Comparison of ENCODE assay signal across 16 cellular contexts in genomic region chr10:95277614-95278013, GRCh38. TPM values are rescaled to one million over a fixed set of nuclear protein-coding genes. Genes with fewer than 3 reads are reported as not detected.
DNase-seq lines count a peak whose midpoint lies in the region; ATAC-seq and TF ChIP-seq lines count a peak whose summit lies in the region.
"Had no signal": no experiment of that assay in that cellular context is flagged by ENCODE, and none has a peak within 500 bp of the region (broad histone marks: within the 10 kb centered on the region; RNA-seq: fewer than 3 reads in every experiment).

No MANE protein-coding gene starts in this region.

- ATAC-seq in HG03565 (IDR thresholded peaks at IDR 0.05; ENCODE audit: unreplicated experiment) = no peak
- ATAC-seq: activated CD4-positive, alpha-beta T cell treated with anti-CD3 and anti-CD28 coated beads for 36 hours had no signal

- no peaks in the 10 kb centered on the region; the same call in 1 of the 2 replicates for H3K27me3 Mint-ChIP-seq in HFFc6 (ENCODE audit: insufficient read depth)
- peaks cover 2% of the 10 kb centered on the region for H3K27me3 Mint-ChIP-seq in endothelial cell (ENCODE audit: unreplicated experiment)
- H3K27me3 Mint-ChIP-seq: activated CD4-positive, alpha-beta T cell treated with anti-CD3 and anti-CD28 coated beads for 36 hours had no signal

- peak overlapping the region; percentile 88 for H3K27ac Mint-ChIP-seq in HFFc6
- H3K27ac Mint-ChIP-seq in endothelial cell (ENCODE audit: unreplicated experiment) = peak overlapping the region; percentile 50
- H3K27ac Mint-ChIP-seq: activated CD4-positive, alpha-beta T cell treated with anti-CD3 and anti-CD28 coated beads for 36 hours; CD4-positive, CD25-positive, alpha-beta regulatory T cell had no signal

- no peak overlapping the region for H3K4me3 Mint-ChIP-seq in HFFc6
- H3K4me3 Mint-ChIP-seq in endothelial cell (ENCODE audit: unreplicated experiment) = no peak overlapping the region
- H3K4me3 Mint-ChIP-seq: activated CD4-positive, alpha-beta T cell treated with anti-CD3 and anti-CD28 coated beads for 36 hours; CD4-positive, CD25-positive, alpha-beta regulatory T cell had no signal

- H3K4me1 ChIP-seq in muscle layer of duodenum (ENCODE audit: control insufficient read depth in 1 of 2, insufficient read depth in 2 of 2, low read length in 2 of 2) (peaks cover 9 to 13% of the 10 kb centered on the region in 2 donors), thyroid gland (peaks cover 27 to 86% of the 10 kb centered on the region in 2 donors)

- intact Hi-C loops in thyroid gland (cut with DNase I) = no loop called here

- H3K36me3 Mint-ChIP-seq in HFFc6 (ENCODE audit: low read depth) (peaks cover 12% of the 10 kb centered on the region), endothelial cell (ENCODE audit: low read depth, unreplicated experiment) (peaks cover 3% of the 10 kb centered on the region)
- H3K36me3 Mint-ChIP-seq: CD4-positive, CD25-positive, alpha-beta regulatory T cell had no signal

- H3K9me3 Mint-ChIP-seq in HFFc6 (no peaks in the 10 kb centered on the region), endothelial cell (ENCODE audit: unreplicated experiment) (no peaks in the 10 kb centered on the region)

- H3K27me3 ChIP-seq in muscle layer of duodenum (ENCODE audit: low read depth, low read length) (no peaks in the 10 kb centered on the region), thyroid gland (no peaks in the 10 kb centered on the region)

- no peak for TF ChIP-seq POLR2A in thyroid gland (IDR thresholded peaks at IDR 0.05)

- 71% methylated on average over 3 of the region's 3 CpGs for WGBS in thyroid gland, 2 donors

- H3K9me3 ChIP-seq in muscle layer of duodenum (ENCODE audit: control insufficient read depth in 1 of 2, low read length in 2 of 2) (no peaks in the 10 kb centered on the region), thyroid gland (no peaks in the 10 kb centered on the region)

- H3K36me3 ChIP-seq in muscle layer of duodenum (ENCODE audit: control insufficient read depth in 1 of 2, insufficient read depth in 2 of 2, low read length in 2 of 2) (no peaks in the 10 kb centered on the region), thyroid gland (no peaks in the 10 kb centered on the region)

- no peak for TF ChIP-seq CTCF in HFFc6 (IDR thresholded peaks at IDR 0.05)
- no peak for TF ChIP-seq CTCF in endothelial cell (IDR thresholded peaks at IDR 0.05; ENCODE audit: unreplicated experiment)
- TF ChIP-seq CTCF in thyroid gland (IDR thresholded peaks at IDR 0.05) = no peak
- TF ChIP-seq CTCF in GM20000 (IDR thresholded peaks at IDR 0.05; ENCODE audit: extremely low read depth, missing control alignments) = no peak

- H3K4me1 Mint-ChIP-seq in HFFc6 (ENCODE audit: low read depth) (peaks cover 93% of the 10 kb centered on the region), endothelial cell (ENCODE audit: unreplicated experiment) (peaks cover 37% of the 10 kb centered on the region)
- H3K4me1 Mint-ChIP-seq: activated CD4-positive, alpha-beta T cell treated with anti-CD3 and anti-CD28 coated beads for 36 hours; CD4-positive, CD25-positive, alpha-beta regulatory T cell had no signal

- no peak for DNase-seq in HFFc6
- no peak for DNase-seq in endothelial cell (ENCODE audit: low spot score)
- DNase-seq in thyroid gland = no peak
- DNase-seq in GM20000 (ENCODE audit: low spot score) = no peak
- no peak for DNase-seq in hippocampal formation (lab: John Stamatoyannopoulos, UW)
- DNase-seq in NCI-H1092 treated with DMSO at 0.1 percent for 48 hours (lab: John Stamatoyannopoulos, UW) = no peak
- DNase-seq: activated CD4-positive, alpha-beta T cell treated with anti-CD3 and anti-CD28 coated beads for 36 hours; activated CD8-positive, alpha-beta memory T cell treated with anti-CD3 and anti-CD28 coated beads, Interleukin-2, amount 50 U/mL, for 48 hours; activated naive CD4-positive, alpha-beta T cell; CD4-positive, CD25-positive, alpha-beta regulatory T cell; dorsolateral prefrontal cortex; NCI-H446; SHP77 treated with DMSO at 0.1 percent for 48 hours; stimulated activated CD4-positive, alpha-beta T cell treated with anti-CD3 and anti-CD28 coated beads, Interleukin-12 subunit alpha, Interleukin-12 subunit beta, amount 100 ng/mL, for 4 hours had no signal

- H3K4me3 ChIP-seq in muscle layer of duodenum (ENCODE audit: low read depth in 1 of 2, low read length in 2 of 2) (no peak overlapping the region), thyroid gland (replicated peaks in 1 of 3) (no peak overlapping the region)
- H3K4me3 ChIP-seq: dorsolateral prefrontal cortex had no signal

- H3K27ac ChIP-seq in muscle layer of duodenum (ENCODE audit: low read length) = peak overlapping the region; percentile 33
- H3K27ac ChIP-seq in thyroid gland = peak overlapping the region; percentile 3 to 80 (median 75)

RNA-seq across cellular contexts. Expression of gene PDLIM1, which starts 13.2 kb away (rescaled TPM):
- 100 to 1,000 TPM; 131 to 163 (median 154) TPM for total RNA-seq in HFFc6 (2021; fragmentation: NEBNext Ultra II Directional; extraction: Animal tissue kit (Norgen Biotek cat#: 25700))
- 125 TPM for total RNA-seq in endothelial cell (ENCODE audit: unreplicated experiment)
- total RNA-seq in thyroid gland = 100 to 1,000 TPM in 1 of 4 donors, 10 to 100 TPM in 3; 67.8 to 158 (median 90.7) TPM
